22 cellular contexts compared by ENCODE assay signal in genomic region chr15:82641129-82641798, GRCh38. TPM values are rescaled to one million over a fixed set of nuclear protein-coding genes. Genes with fewer than 3 reads are reported as not detected.
"Had no signal": no experiment of that assay in that cellular context is flagged by ENCODE, and none has a peak within 500 bp of the region (broad histone marks: within the 10 kb centered on the region; RNA-seq: fewer than 3 reads in every experiment).

No MANE protein-coding gene starts in this region.

- H3K4me3 ChIP-seq: breast epithelium, prostate gland, skin epidermis, tibial artery, uterus had no signal

- H3K27ac Mint-ChIP-seq: activated B cell treated with CpG ODN at 0.5 μM for 24 hours; dendritic cell treated with granulocyte-macrophage colony-stimulating factor and Interleukin-4, amounts not matched to agents 40 ng/mL and 50 ng/mL, for 4 days; memory B cell; nephron; stimulated activated naive B cell treated with anti-CD40 and anti-IgM and Interleukin-4, amounts not matched to agents 10 μg/mL and 1 μg/mL and 100 μg/mL, for 72 hours had no signal

- H3K27ac ChIP-seq: breast epithelium, foreskin keratinocyte, prostate gland, skin epidermis, tibial artery, uterus had no signal

- H3K36me3 ChIP-seq: breast epithelium, prostate gland, tibial artery, uterus had no signal

- H3K9me3 ChIP-seq: breast epithelium, prostate gland, tibial artery, uterus had no signal

- H3K9me3 Mint-ChIP-seq: activated B cell treated with CpG ODN at 0.5 μM for 24 hours; dendritic cell treated with granulocyte-macrophage colony-stimulating factor and Interleukin-4, amounts not matched to agents 40 ng/mL and 50 ng/mL, for 4 days; memory B cell; nephron had no signal

- H3K4me3 Mint-ChIP-seq: activated B cell treated with CpG ODN at 0.5 μM for 24 hours; dendritic cell treated with granulocyte-macrophage colony-stimulating factor and Interleukin-4, amounts not matched to agents 40 ng/mL and 50 ng/mL, for 4 days; memory B cell; nephron; stimulated activated naive B cell treated with anti-CD40 and anti-IgM and Interleukin-4, amounts not matched to agents 10 μg/mL and 1 μg/mL and 100 μg/mL, for 72 hours had no signal

- ATAC-seq: foreskin keratinocyte; left ventricle myocardium superior; right cardiac atrium; stimulated activated naive B cell treated with anti-CD40 and anti-IgM and Interleukin-4, amounts not matched to agents 10 μg/mL and 1 μg/mL and 100 μg/mL, for 72 hours had no signal

- DNase-seq: activated B cell treated with CpG ODN at 0.5 μM for 24 hours; activated CD4-positive, alpha-beta T cell treated with anti-CD3 and anti-CD28 coated beads for 48 hours; activated naive CD4-positive, alpha-beta T cell; activated T-cell treated with anti-CD3 and anti-CD28 coated beads for 4 hours; aorta; cerebellar nuclear complex; effector memory CD4-positive, alpha-beta T cell; foreskin keratinocyte; left ventricle myocardium superior; nucleus accumbens; right cardiac atrium; stimulated activated CD4-positive, alpha-beta T cell treated with anti-CD3 and anti-CD28 coated beads, Interleukin-15, amount 100 ng/mL, for 24 hours; stimulated activated CD4-positive, alpha-beta T cell treated with anti-CD3 and anti-CD28 coated beads, Interleukin-4, amount 100 ng/mL, for 1 hour; stimulated activated naive B cell treated with anti-CD40 and anti-IgM and Interleukin-4, amounts not matched to agents 10 μg/mL and 1 μg/mL and 100 μg/mL, for 72 hours; tibial artery; uterus had no signal

- H3K4me1 ChIP-seq: breast epithelium, foreskin keratinocyte had no signal

- H3K27me3 ChIP-seq: uterus had no signal

- H3K36me3 Mint-ChIP-seq: memory B cell had no signal

RNA-seq across cellular contexts. Expression of gene CPEB1, which starts 5.9 kb away (rescaled TPM):
- total RNA-seq: activated B cell treated with CpG ODN at 0.5 μM for 24 hours, foreskin keratinocyte had no signal
